ENCODE assay signal across 24 cellular contexts in genomic region chr5:9813305-9813704, GRCh38.
"Had no signal": no experiment of that assay in that cellular context is flagged by ENCODE, and none has a peak within 500 bp of the region (broad histone marks: within the 10 kb centered on the region; RNA-seq: fewer than 3 reads in every experiment).

No MANE protein-coding gene starts in this region.

- ATAC-seq: naive thymus-derived CD8-positive, alpha-beta T cell; natural killer cell treated with Interleukin-12 subunit alpha and Interleukin-12 subunit beta and Interleukin-15 and Interleukin-18, amount 100 ng/mL, for 72 hours; pancreas; psoas muscle; right cardiac atrium; right lobe of liver; stimulated activated effector memory CD8-positive, alpha-beta T cell treated with anti-CD3 and anti-CD28 coated beads, Interleukin-12 subunit alpha, Interleukin-12 subunit beta, amount 100 ng/mL, for 72 hours; stimulated activated naive B cell treated with anti-CD40 and anti-IgM and Interleukin-4, amounts not matched to agents 10 μg/mL and 1 μg/mL and 100 μg/mL, for 72 hours; upper lobe of right lung had no signal

- H3K36me3 ChIP-seq: neutrophil, pancreas, right lobe of liver, sigmoid colon, stomach, thoracic aorta, thyroid gland, tibial nerve, upper lobe of right lung, uterus had no signal

- DNase-seq: naive thymus-derived CD8-positive, alpha-beta T cell; nephron progenitor cell; nucleus accumbens; pancreas; psoas muscle; right cardiac atrium; right lobe of liver; sigmoid colon; small intestine; stimulated activated CD4-positive, alpha-beta T cell treated with anti-CD3 and anti-CD28 coated beads, Interleukin-15, amount 100 ng/mL, for 24 hours; stimulated activated CD4-positive, alpha-beta T cell treated with anti-CD3 and anti-CD28 coated beads, Interleukin-2, amount 100 ng/mL, for 24 hours; stimulated activated CD4-positive, alpha-beta T cell treated with anti-CD3 and anti-CD28 coated beads, Interleukin-2, amount 100 ng/mL, for 48 hours; stimulated activated CD4-positive, alpha-beta T cell treated with anti-CD3 and anti-CD28 coated beads, Interleukin-4, amount 100 ng/mL, for 24 hours; stimulated activated naive B cell treated with anti-CD40 and anti-IgM and Interleukin-4, amounts not matched to agents 10 μg/mL and 1 μg/mL and 100 μg/mL, for 72 hours; stimulated activated naive CD4-positive, alpha-beta T cell treated with Interleukin-2 at 50 U/mL for 16 hours; stomach; thyroid gland; upper lobe of right lung; uterus had no signal

- H3K9me3 ChIP-seq: neutrophil, pancreas, psoas muscle, right lobe of liver, sigmoid colon, thoracic aorta, thyroid gland, tibial nerve, upper lobe of right lung, uterus had no signal

- H3K27me3 ChIP-seq: neutrophil, pancreas, right lobe of liver, sigmoid colon, stomach, thyroid gland, tibial nerve, upper lobe of right lung, uterus had no signal

- FAIRE-seq: pancreas, small intestine had no signal

- H3K4me3 ChIP-seq: pancreas, psoas muscle, right lobe of liver, sigmoid colon, stomach, thoracic aorta, thyroid gland, tibial nerve, upper lobe of right lung, uterus had no signal
